2 cellular contexts compared by ENCODE assay signal in the genomic region with DNA sequence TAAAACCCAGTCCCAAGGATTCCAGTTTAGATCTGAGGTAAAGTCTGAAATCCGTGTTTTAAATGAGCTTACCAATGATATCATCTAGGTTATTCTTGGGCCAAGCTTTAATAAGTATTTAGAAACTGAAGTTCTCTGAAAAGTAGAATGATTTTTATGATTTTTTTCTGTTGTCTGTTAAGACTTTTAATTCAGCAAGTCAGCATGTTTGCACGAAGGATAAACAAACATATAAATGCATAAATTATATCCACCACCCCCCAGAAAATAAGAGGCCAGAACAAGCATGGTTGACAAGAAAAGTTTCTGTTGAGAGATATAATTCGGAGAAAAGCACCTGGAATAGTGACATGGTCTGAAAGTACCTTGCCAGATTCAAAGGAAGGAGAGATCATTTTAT.
TF ChIP-seq lines count a peak whose summit lies in the region.

No MANE protein-coding gene starts in this region.

TF ChIP-seq in IMR-90, 13 proteins besides CTCF, POLR2A, EP300 and RAD21 (continued from another document):
- TF ChIP-seq CEBPB (IDR thresholded peaks at IDR 0.05; ENCODE audit: low read depth, low read length): no peak
TF ChIP-seq in IMR-90: peak in this region for 1.

TF ChIP-seq in neural cell, 6 proteins besides CTCF, POLR2A, EP300 and RAD21 (continued from another document):
- TF ChIP-seq REST (IDR thresholded peaks at IDR 0.05; ENCODE audit: borderline replicate concordance): no peak
- TF ChIP-seq POLR2AphosphoS5 (IDR thresholded peaks at IDR 0.05): no peak
